In genomic region chr10:52570490-52570889, GRCh38 we compare ENCODE assay signal across 26 cellular contexts.
"Had no signal": no experiment of that assay in that cellular context is flagged by ENCODE, and none has a peak within 500 bp of the region (broad histone marks: within the 10 kb centered on the region; RNA-seq: fewer than 3 reads in every experiment).

No MANE protein-coding gene starts in this region.

- H2AFZ ChIP-seq: PC-9 had no signal

- H3K4me3 ChIP-seq: ascending aorta, body of pancreas, PC-9 had no signal

- H3K27ac ChIP-seq: ascending aorta, body of pancreas, PC-9 had no signal

- H3K36me3 Mint-ChIP-seq: activated naive CD4-positive, alpha-beta T cell treated with anti-CD3 and anti-CD28 coated beads, Interleukin-2, amount 50 U/mL, for 72 hours; WTC11 had no signal

- H3K27me3 Mint-ChIP-seq: activated naive CD8-positive, alpha-beta T cell treated with anti-CD3 and anti-CD28 coated beads, Interleukin-2, amount 50 U/mL, for 24 hours; activated T-cell treated with anti-CD3 and anti-CD28 coated beads, Interleukin-2, amount 50 U/mL, for 24 hours; T-helper 17 cell had no signal

- H3K4me3 Mint-ChIP-seq: activated CD8-positive, alpha-beta T cell treated with anti-CD3 and anti-CD28 coated beads, Interleukin-2, amount 10 ng/mL, durations not matched to agents 7 days and 5 days; activated naive CD8-positive, alpha-beta T cell treated with anti-CD3 and anti-CD28 coated beads, Interleukin-2, amount 50 U/mL, for 24 hours; activated T-cell treated with anti-CD3 and anti-CD28 coated beads, Interleukin-2, amount 50 U/mL, for 24 hours; T-helper 17 cell; WTC11 had no signal

- DNase-seq: activated CD4-positive, alpha-beta T cell treated with anti-CD3 and anti-CD28 coated beads for 48 hours; activated CD4-positive, alpha-beta T cell treated with anti-CD3 and anti-CD28 coated beads, Interleukin-2, amount 50 U/mL, for 4 hours; activated CD4-positive, CD25-positive, alpha-beta regulatory T cell treated with anti-CD3 and anti-CD28 coated beads, Interleukin-2, amount 50 U/mL, for 72 hours; activated CD8-positive, alpha-beta T cell treated with anti-CD3 and anti-CD28 coated beads, Interleukin-2, amount 10 ng/mL, durations not matched to agents 7 days and 5 days; activated effector memory CD4-positive, alpha-beta T cell treated with anti-CD3 and anti-CD28 coated beads, Interleukin-2, amount 50 U/mL, for 16 hours; activated naive CD4-positive, alpha-beta T cell treated with Interleukin-2 at 50 U/mL for 16 hours; activated naive CD8-positive, alpha-beta T cell treated with anti-CD3 and anti-CD28 coated beads, Interleukin-2, amount 50 U/mL, for 24 hours; activated T-cell treated with anti-CD3 and anti-CD28 coated beads, Interleukin-2, amount 50 U/mL, for 24 hours; amniotic stem cell; body of pancreas; central memory CD4-positive, alpha-beta T cell; Karpas-422; NCI-H1092; NCI-H1417 treated with DMSO at 0.1 percent for 48 hours; NCI-H1694; NCI-H2029 treated with DMSO at 0.1 percent for 48 hours; NCI-H345; NCI-H510A; NCI-H69; PC-9; SIG-M5; T-helper 17 cell; T-helper 9 cell had no signal

- H3K27me3 ChIP-seq: ascending aorta, body of pancreas had no signal

- H3K9me3 ChIP-seq: ascending aorta, body of pancreas had no signal

- H3K4me1 Mint-ChIP-seq: activated naive CD8-positive, alpha-beta T cell treated with anti-CD3 and anti-CD28 coated beads, Interleukin-2, amount 50 U/mL, for 24 hours; T-helper 17 cell; WTC11 had no signal

- ATAC-seq: activated CD8-positive, alpha-beta T cell treated with anti-CD3 and anti-CD28 coated beads, Interleukin-2, amount 10 ng/mL, durations not matched to agents 7 days and 5 days; activated naive CD4-positive, alpha-beta T cell treated with anti-CD3 and anti-CD28 coated beads, Interleukin-2, amount 50 U/mL, for 72 hours; activated naive CD8-positive, alpha-beta T cell treated with anti-CD3 and anti-CD28 coated beads, Interleukin-2, amount 50 U/mL, for 24 hours; body of pancreas; T-helper 17 cell; WTC11 had no signal

- H3K9me3 Mint-ChIP-seq: activated naive CD4-positive, alpha-beta T cell treated with anti-CD3 and anti-CD28 coated beads, Interleukin-2, amount 50 U/mL, for 72 hours; activated naive CD8-positive, alpha-beta T cell treated with anti-CD3 and anti-CD28 coated beads, Interleukin-2, amount 50 U/mL, for 24 hours; activated T-cell treated with anti-CD3 and anti-CD28 coated beads, Interleukin-2, amount 50 U/mL, for 24 hours; WTC11 had no signal

- H3K4me1 ChIP-seq: ascending aorta, body of pancreas had no signal

- H3K36me3 ChIP-seq: ascending aorta had no signal
